Comparison of ENCODE assay signal across 7 cellular contexts in the genomic region with DNA sequence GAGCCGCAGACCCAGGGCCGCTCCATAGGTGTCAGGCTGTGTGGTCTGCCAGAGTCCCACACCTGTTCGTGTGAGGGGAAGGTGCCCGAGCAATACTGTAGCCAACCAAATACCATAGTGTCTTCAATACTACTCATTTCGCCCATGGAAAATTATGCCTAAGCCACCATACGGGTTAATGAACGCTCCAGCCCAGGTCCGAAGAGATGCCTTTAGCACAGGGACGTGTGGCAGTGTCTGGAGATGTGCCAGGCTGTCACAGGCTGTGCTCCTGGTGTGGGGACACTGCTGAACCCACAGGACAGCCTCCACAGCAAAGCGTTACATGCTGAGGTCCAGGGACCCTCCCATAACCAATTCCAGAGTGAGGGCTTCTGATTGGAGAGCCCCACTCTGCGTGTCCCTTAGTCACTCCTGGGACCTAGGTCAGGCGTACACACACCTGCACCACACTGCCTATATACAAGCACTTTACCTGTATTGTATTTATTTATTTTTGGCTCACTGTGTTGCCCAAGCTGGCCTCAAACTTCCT. TPM values are rescaled to one million over a fixed set of nuclear protein-coding genes. Genes with fewer than 3 reads are reported as not detected.
A peak's percentile ranks its signal among the peaks of the same experiment; 100 is the strongest.
DNase-seq lines count a peak whose midpoint lies in the region; ATAC-seq and TF ChIP-seq lines count a peak whose summit lies in the region.
"Not testable (repeated sequence)": the region's sequence is repeated elsewhere in the genome, so short reads cannot be mapped to it uniquely, and the experiment has no call there.

No MANE protein-coding gene starts in this region.

- H3K9me3 ChIP-seq in RWPE2 (ENCODE audit: severe bottlenecking); esophagus muscularis mucosa: not testable (repeated sequence)

- not testable (repeated sequence) for H3K4me3 Mint-ChIP-seq in stimulated activated memory B cell treated with anti-CD40 and anti-IgM and Interleukin-4, amounts not matched to agents 10 μg/mL and 1 μg/mL and 100 μg/mL, for 72 hours

- not testable (repeated sequence) for TF ChIP-seq CTCF in RWPE2 (IDR thresholded peaks at IDR 0.05; ENCODE audit: poor library complexity, severe bottlenecking); esophagus muscularis mucosa (IDR thresholded peaks at IDR 0.05)

- WGBS in esophagus muscularis mucosa, result 83% methylated on average over 6 of the region's 12 CpGs

- H3K4me1 ChIP-seq in RWPE2 (ENCODE audit: insufficient read depth, poor library complexity, severe bottlenecking); esophagus muscularis mucosa: not testable (repeated sequence)

- H3K36me3 Mint-ChIP-seq in stimulated activated memory B cell treated with anti-CD40 and anti-IgM and Interleukin-4, amounts not matched to agents 10 μg/mL and 1 μg/mL and 100 μg/mL, for 72 hours, result not testable (repeated sequence)

- H3K4me3 ChIP-seq in RWPE2 (ENCODE audit: severe bottlenecking); esophagus muscularis mucosa: not testable (repeated sequence)

- peaks cover 26% of the 10 kb centered on the region for H3K27me3 Mint-ChIP-seq in stimulated activated memory B cell treated with anti-CD40 and anti-IgM and Interleukin-4, amounts not matched to agents 10 μg/mL and 1 μg/mL and 100 μg/mL, for 72 hours

- not testable (repeated sequence) for H3K9me3 Mint-ChIP-seq in stimulated activated memory B cell treated with anti-CD40 and anti-IgM and Interleukin-4, amounts not matched to agents 10 μg/mL and 1 μg/mL and 100 μg/mL, for 72 hours

- H3K27ac ChIP-seq in RWPE2 (ENCODE audit: poor library complexity, severe bottlenecking); esophagus muscularis mucosa (replicated peaks in 1 of 4): not testable (repeated sequence)

- not testable (repeated sequence) for H3K27me3 ChIP-seq in RWPE2 (ENCODE audit: insufficient read depth, poor library complexity, severe bottlenecking); esophagus muscularis mucosa

- TF ChIP-seq EP300 in esophagus muscularis mucosa (IDR thresholded peaks at IDR 0.05), result not testable (repeated sequence)

- ATAC-seq in RWPE2 (ENCODE audit: low read depth), result not testable (repeated sequence)
- peak; percentile 20 for ATAC-seq in stimulated activated memory B cell treated with anti-CD40 and anti-IgM and Interleukin-4, amounts not matched to agents 10 μg/mL and 1 μg/mL and 100 μg/mL, for 72 hours

- not testable (repeated sequence) for H3K4me1 Mint-ChIP-seq in stimulated activated memory B cell treated with anti-CD40 and anti-IgM and Interleukin-4, amounts not matched to agents 10 μg/mL and 1 μg/mL and 100 μg/mL, for 72 hours

- DNase-seq in HT-29 (ENCODE audit: low spot score), result peak; percentile 0
- peak; percentile 45 for DNase-seq in RWPE2 (ENCODE audit: low spot score)
- peak; percentile 50 for DNase-seq in esophagus muscularis mucosa (ENCODE audit: extremely low spot score)
- peak; percentile 22 for DNase-seq in islet precursor cell
- peak; percentile 12 for DNase-seq in posterior vena cava (ENCODE audit: low spot score)
- DNase-seq in ureter (ENCODE audit: low spot score), result peak; percentile 3

- TF ChIP-seq POLR2A in esophagus muscularis mucosa (IDR thresholded peaks at IDR 0.05; ENCODE audit: low read depth), result not testable (repeated sequence)

- not testable (repeated sequence) for H3K27ac Mint-ChIP-seq in stimulated activated memory B cell treated with anti-CD40 and anti-IgM and Interleukin-4, amounts not matched to agents 10 μg/mL and 1 μg/mL and 100 μg/mL, for 72 hours

- intact Hi-C loops in esophagus muscularis mucosa (cut with DNase I); posterior vena cava (cut with DNase I): not testable (repeated sequence)

- H3K36me3 ChIP-seq in RWPE2 (ENCODE audit: low read depth); esophagus muscularis mucosa: not testable (repeated sequence)

RNA-seq across cellular contexts. Expression of a gene that starts 25.2 kb away (rescaled TPM):
- 4.4 and 14.8 TPM in 2 replicates for total RNA-seq in HT-29 (2014; rRNA removed; shearing (Covaris generic))
- total RNA-seq in esophagus muscularis mucosa (1 to 10 TPM; 3.1 to 5.4 (median 4.5) TPM), posterior vena cava (1 to 10 TPM; 2.1 to 2.7 TPM), ureter (12.2 TPM)

RNA-seq across cellular contexts. Expression of a gene that starts 38.2 kb away (rescaled TPM):
- 23.7 and 29.9 TPM in 2 replicates for total RNA-seq in HT-29 (2014; rRNA removed; shearing (Covaris generic))
- total RNA-seq in esophagus muscularis mucosa (1 to 10 TPM in 3 of 4 donors, under 1 TPM in 1; 0.99 to 4.2 (median 2.8) TPM), posterior vena cava (1 to 10 TPM; 1.0 to 1.4 TPM), ureter (27.0 TPM)

Comparison
In these comparisons a context has a peak if more than half of its experiments do, and no peak if none do; other contexts are left out.
1. DNase-seq: peak in every context shown above with its lines; median percentile 50 in esophagus muscularis mucosa; 45 in RWPE2; 22 in islet precursor cell; 12 in posterior vena cava; 3 in ureter; 0 in HT-29.